In genomic region chr12:132606466-132606865, GRCh38 we compare ENCODE assay signal across 34 cellular contexts. TPM values are rescaled to one million over a fixed set of nuclear protein-coding genes. Genes with fewer than 3 reads are reported as not detected.
A peak's percentile ranks its signal among the peaks of the same experiment; 100 is the strongest.
DNase-seq lines count a peak whose midpoint lies in the region; FAIRE-seq and TF ChIP-seq lines count a peak whose summit lies in the region.
"Had no signal": no experiment of that assay in that cellular context is flagged by ENCODE, and none has a peak within 500 bp of the region (broad histone marks: within the 10 kb centered on the region; RNA-seq: fewer than 3 reads in every experiment).

No MANE protein-coding gene starts in this region.

- no peak overlapping the region for H3K27ac ChIP-seq in esophagus squamous epithelium
- H3K27ac ChIP-seq: cardiac muscle cell, neutrophil, Peyer's patch, spleen, tibial nerve had no signal

- peak; percentile 54 for DNase-seq in DMS53 (lab: John Stamatoyannopoulos, UW)
- DNase-seq in DMS53 treated with DMSO at 0.1 percent for 48 hours (lab: John Stamatoyannopoulos, UW; ENCODE audit: unreplicated experiment) = no peak
- DNase-seq in NCI-H1694 treated with DMSO at 0.1 percent for 48 hours (lab: John Stamatoyannopoulos, UW) = peak; percentile 50
- DNase-seq in islet precursor cell = peak; percentile 49
- peak; percentile 63 for DNase-seq in type B pancreatic cell (ENCODE audit: extremely low spot score, unreplicated experiment)
- DNase-seq in DMS79 treated with DMSO at 0.1 percent for 48 hours (lab: John Stamatoyannopoulos, UW) = no peak
- no peak for DNase-seq in GM12891 (ENCODE audit: insufficient read length, low spot score)
- DNase-seq in esophagus squamous epithelium (lab: John Stamatoyannopoulos, UW) = no peak
- DNase-seq: 8988T; activated CD4-positive, alpha-beta T cell treated with anti-CD3 and anti-CD28 coated beads, Interleukin-2, amount 10 ng/mL, durations not matched to agents 24 days and 14 days; activated CD8-positive, alpha-beta memory T cell treated with anti-CD3 and anti-CD28 coated beads for 24 hours; activated effector memory CD4-positive, alpha-beta T cell treated with anti-CD3 and anti-CD28 coated beads, Interleukin-2, amount 50 U/mL, for 16 hours; mesenchymal stem cell; NCI-H1105 treated with DMSO at 0.1 percent for 48 hours; NCI-H2029 treated with DMSO at 0.1 percent for 48 hours; NCI-H2227 treated with DMSO at 0.1 percent for 48 hours; NCI-H526; Peyer's patch; SHP77 treated with DMSO at 0.1 percent for 48 hours; stimulated activated CD8-positive, alpha-beta memory T cell treated with anti-CD3 and anti-CD28 coated beads, Interleukin-4, amount 100 ng/mL, for 48 hours; T1000 had no signal

- H3K36me3 Mint-ChIP-seq in type B pancreatic cell = no peaks in the 10 kb centered on the region
- H3K36me3 Mint-ChIP-seq: IgD-negative memory B cell had no signal

- H3K27me3 Mint-ChIP-seq in type B pancreatic cell = peaks cover 52% of the 10 kb centered on the region

- H3K4me1 ChIP-seq in esophagus squamous epithelium = peaks cover 0 to 33% (median 6%) of the 10 kb centered on the region in 3 donors

- H3K9me3 ChIP-seq in esophagus squamous epithelium = peaks cover 0 to 1% (median 0%) of the 10 kb centered on the region in 3 donors
- H3K9me3 ChIP-seq: neutrophil, Peyer's patch had no signal

- intact Hi-C loops in esophagus squamous epithelium (cut with DNase I) = no loop called here

- peaks cover 29% of the 10 kb centered on the region for H3K4me1 Mint-ChIP-seq in type B pancreatic cell (ENCODE audit: unreplicated experiment)

- peaks cover 0 to 96% (median 5%) of the 10 kb centered on the region in 4 donors for H3K27me3 ChIP-seq in esophagus squamous epithelium

- TF ChIP-seq CTCF in type B pancreatic cell (conservative IDR thresholded peaks at IDR 0.05) (no peak), esophagus squamous epithelium (IDR thresholded peaks at IDR 0.05) (no peak)

- WGBS in esophagus squamous epithelium, 2 donors = 69 to 70% methylated on average over 16 of the region's 16 CpGs

- no peak overlapping the region for H3K27ac Mint-ChIP-seq in type B pancreatic cell
- H3K27ac Mint-ChIP-seq: activated CD4-positive, alpha-beta T cell treated with anti-CD3 and anti-CD28 coated beads, Interleukin-2, amount 10 ng/mL, durations not matched to agents 24 days and 14 days; GM23338; WTC11 had no signal

- TF ChIP-seq POLR2A in GM12891 (IDR thresholded peaks at IDR 0.05; ENCODE audit: low read depth, low read length) (no peak), esophagus squamous epithelium (IDR thresholded peaks at IDR 0.05) (no peak)

- H3K9me3 Mint-ChIP-seq in type B pancreatic cell = no peaks in the 10 kb centered on the region
- H3K9me3 Mint-ChIP-seq: activated CD4-positive, alpha-beta T cell treated with anti-CD3 and anti-CD28 coated beads, Interleukin-2, amount 10 ng/mL, durations not matched to agents 24 days and 14 days; IgD-negative memory B cell had no signal

- no peak for FAIRE-seq in GM12891 (lab: Jason Lieb, UNC)
- FAIRE-seq: astrocyte, colon had no signal

- H3K4me3 Mint-ChIP-seq in type B pancreatic cell = no peak overlapping the region
- H3K4me3 Mint-ChIP-seq: activated CD4-positive, alpha-beta T cell treated with anti-CD3 and anti-CD28 coated beads, Interleukin-2, amount 10 ng/mL, durations not matched to agents 24 days and 14 days; GM23338; WTC11 had no signal

- no peaks in the 10 kb centered on the region for H3K36me3 ChIP-seq in esophagus squamous epithelium
- H3K36me3 ChIP-seq: cardiac muscle cell, neutrophil, Peyer's patch, spleen, tibial nerve had no signal

- no peak overlapping the region for H3K4me3 ChIP-seq in esophagus squamous epithelium
- H3K4me3 ChIP-seq: cardiac muscle cell, GM23338, Peyer's patch, spleen, tibial nerve had no signal

TF ChIP-seq in GM12891, 5 proteins besides CTCF, POLR2A, EP300 and RAD21:
- TF ChIP-seq PAX5 (IDR thresholded peaks at IDR 0.05; ENCODE audit: insufficient read depth, low read length, severe bottlenecking) = no peak

RNA-seq across cellular contexts. Expression of gene LRCOL1, which starts 3.9 kb away (rescaled TPM):
- not detected in 2 replicates for total RNA-seq in type B pancreatic cell (ENCODE audit: low replicate concordance)
- 0.18 TPM for polyA plus RNA-seq in GM12891 (2012; ENCODE audit: low read depth, missing spikeins)
- total RNA-seq in esophagus squamous epithelium = 1 to 10 TPM in 1 of 4 donors, not detected in 3; 1.5 TPM
- total RNA-seq: activated CD4-positive, alpha-beta T cell treated with anti-CD3 and anti-CD28 coated beads, Interleukin-2, amount 10 ng/mL, durations not matched to agents 24 days and 14 days; astrocyte; cardiac muscle cell; Daoy; Peyer's patch; right cardiac atrium; tibial nerve had no signal
- polyA plus RNA-seq: cardiac muscle cell, GM23338, IgD-negative memory B cell, right cardiac atrium had no signal

RNA-seq across cellular contexts. Expression of gene P2RX2, which starts 12.1 kb away (rescaled TPM):
- total RNA-seq in type B pancreatic cell (ENCODE audit: low replicate concordance) (2.8 and 5.4 TPM in 2 replicates), esophagus squamous epithelium (1 to 10 TPM in 1 of 4 donors, under 1 TPM in 1, not detected in 2; 0.35 to 8.0 TPM)
- polyA plus RNA-seq in GM12891 (2012; ENCODE audit: low read depth, missing spikeins) = 0.08 TPM
- total RNA-seq: activated CD4-positive, alpha-beta T cell treated with anti-CD3 and anti-CD28 coated beads, Interleukin-2, amount 10 ng/mL, durations not matched to agents 24 days and 14 days; astrocyte; cardiac muscle cell; Daoy; left lobe of liver; posterior vena cava; right cardiac atrium; tibial nerve had no signal
- polyA plus RNA-seq: cardiac muscle cell, IgD-negative memory B cell, right cardiac atrium had no signal

Comparison
In these comparisons a context has a peak if more than half of its experiments do, and no peak if none do; other contexts are left out.
1. DNase-seq: peak in DMS53 (single experiment), NCI-H1694 treated with DMSO at 0.1 percent for 48 hours (single experiment), islet precursor cell (single experiment) and type B pancreatic cell (single experiment); none in DMS53 treated with DMSO at 0.1 percent for 48 hours (single experiment), DMS79 treated with DMSO at 0.1 percent for 48 hours (single experiment), GM12891 (single experiment) and esophagus squamous epithelium (single experiment).